In the genomic region with DNA sequence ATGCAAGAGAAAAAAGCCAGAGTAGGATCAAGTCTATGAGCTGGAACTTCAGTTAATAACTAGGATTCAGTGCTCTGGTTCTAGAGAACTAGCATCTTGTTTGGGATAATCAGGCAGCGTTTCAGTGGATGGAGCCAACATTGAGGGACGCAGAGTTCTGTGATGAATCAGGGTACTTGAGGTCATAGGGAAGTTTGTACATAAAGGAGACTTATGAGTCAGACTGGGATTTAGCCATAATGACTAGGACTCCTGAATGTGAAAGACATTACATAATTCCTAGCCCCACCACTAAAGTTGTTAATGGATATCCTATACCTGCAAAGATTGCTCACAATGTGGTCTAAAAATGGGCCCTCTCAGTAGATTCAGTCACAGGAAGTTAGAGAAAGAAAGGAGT, we compare ENCODE assay signal across 13 cellular contexts. TPM values are rescaled to one million over a fixed set of nuclear protein-coding genes. Genes with fewer than 3 reads are reported as not detected.
DNase-seq lines count a peak whose midpoint lies in the region; ATAC-seq, FAIRE-seq and TF ChIP-seq lines count a peak whose summit lies in the region.
"Had no signal": no experiment of that assay in that cellular context is flagged by ENCODE, and none has a peak within 500 bp of the region (broad histone marks: within the 10 kb centered on the region; RNA-seq: fewer than 3 reads in every experiment).

No MANE protein-coding gene starts in this region.

- peak; percentile 17 for DNase-seq in DMS53 treated with DMSO at 0.1 percent for 48 hours (lab: John Stamatoyannopoulos, UW; ENCODE audit: unreplicated experiment)
- DNase-seq in NB4 (ENCODE audit: low read depth), result peak; percentile 7
- peak; percentile 98 for DNase-seq in bronchial epithelial cell (ENCODE audit: low read depth)
- peak; percentile 72 for DNase-seq in non-pigmented ciliary epithelial cell (ENCODE audit: low read depth)
- no peak for DNase-seq in T-helper 1 cell
- DNase-seq in NCI-H345 (lab: John Stamatoyannopoulos, UW), result no peak
- no peak for DNase-seq in NK-92 (lab: John Stamatoyannopoulos, UW; ENCODE audit: unreplicated experiment)
- DNase-seq: anterior cingulate cortex, esophagus squamous epithelium, lower lobe of right lung, NCI-H526 had no signal

- no peak overlapping the region for H3K4me3 ChIP-seq in NB4 (ENCODE audit: low read depth, low read length)
- H3K4me3 ChIP-seq in bronchial epithelial cell (ENCODE audit: low read depth, low read length), result no peak overlapping the region
- H3K4me3 ChIP-seq: esophagus squamous epithelium, lower lobe of right lung had no signal

- no peaks in the 10 kb centered on the region for H3K36me3 ChIP-seq in bronchial epithelial cell (ENCODE audit: control insufficient read depth, insufficient read depth, low read length)
- H3K36me3 ChIP-seq: esophagus squamous epithelium, lower lobe of right lung had no signal

- H3K27me3 ChIP-seq in bronchial epithelial cell (ENCODE audit: control insufficient read depth, insufficient read depth, low read length), result no peaks in the 10 kb centered on the region

- FAIRE-seq in bronchial epithelial cell (lab: Jason Lieb, UNC), result no peak

- TF ChIP-seq POLR2A in NB4 (IDR thresholded peaks at IDR 0.05; ENCODE audit: extremely low read depth, insufficient read length), result no peak

- TF ChIP-seq CTCF in NB4 (IDR thresholded peaks at IDR 0.05; ENCODE audit: low read depth, low read length) (no peak), bronchial epithelial cell (IDR thresholded peaks at IDR 0.05; ENCODE audit: insufficient read depth, low read length, severe bottlenecking) (no peak)

- ATAC-seq in GM18870 (IDR thresholded peaks at IDR 0.05; ENCODE audit: unreplicated experiment), result no peak

RNA-seq across cellular contexts. Expression of a gene that starts 6.8 kb away (rescaled TPM):
- total RNA-seq in bronchial epithelial cell, result not detected in 2 replicates
- total RNA-seq: esophagus squamous epithelium, progenitor cell of endocrine pancreas had no signal

Comparison
In these comparisons a context has a peak if more than half of its experiments do, and no peak if none do; other contexts are left out.
1. DNase-seq: peak in DMS53 treated with DMSO at 0.1 percent for 48 hours (single experiment), NB4 (single experiment), bronchial epithelial cell (single experiment) and non-pigmented ciliary epithelial cell (single experiment); none in T-helper 1 cell (0 of 5), NCI-H345 (single experiment) and NK-92 (single experiment).